Comparison of ENCODE assay signal across 8 cellular contexts in the genomic region with DNA sequence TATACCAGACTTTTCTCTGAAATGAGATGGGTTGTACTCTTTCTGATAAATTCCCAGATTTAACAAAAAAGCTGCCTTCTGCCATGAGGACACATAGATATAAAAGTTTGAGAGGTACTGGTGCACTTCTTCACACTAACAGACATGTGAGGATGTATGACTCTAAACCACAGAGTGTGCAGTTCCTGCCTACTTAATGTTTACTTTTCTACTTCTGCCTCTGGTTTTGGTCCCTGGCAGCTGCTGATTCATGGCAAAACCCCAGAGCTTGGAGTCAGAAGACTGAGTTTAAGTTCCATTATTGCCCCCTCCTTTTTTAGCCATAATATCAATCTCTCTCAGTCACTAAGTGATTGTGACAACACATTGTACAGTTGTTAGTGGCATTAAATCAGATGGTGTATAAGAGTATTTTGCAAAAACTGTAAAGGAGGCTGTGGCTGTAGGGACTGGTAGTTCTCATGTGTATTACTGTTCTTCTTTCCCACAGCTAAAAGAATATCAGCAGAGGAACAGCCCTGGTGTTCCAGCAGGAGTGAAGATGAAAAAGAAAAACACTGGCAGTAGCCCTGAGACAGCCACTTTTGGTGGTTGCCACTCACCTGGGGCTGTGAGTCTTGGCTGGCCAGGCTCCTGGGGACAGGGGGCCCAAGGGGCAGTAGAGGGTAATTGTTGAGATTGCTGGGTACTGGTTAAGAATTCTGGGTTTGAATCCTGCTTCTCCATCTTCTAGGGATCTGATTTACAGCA.
DNase-seq lines count a peak whose midpoint lies in the region; ATAC-seq, FAIRE-seq and TF ChIP-seq lines count a peak whose summit lies in the region.
"Not testable (repeated sequence)": the region's sequence is repeated elsewhere in the genome, so short reads cannot be mapped to it uniquely, and the experiment has no call there.

No MANE protein-coding gene starts in this region.

- not testable (repeated sequence) for TF ChIP-seq CTCF in A549 (IDR thresholded peaks at IDR 0.05); PC-9 (conservative IDR thresholded peaks at IDR 0.05); endodermal cell (conservative IDR thresholded peaks at IDR 0.05); keratinocyte (optimal IDR thresholded peaks at IDR 0.05 in 1 of 3, IDR thresholded peaks at IDR 0.05 in 1 of 3, conservative IDR thresholded peaks at IDR 0.05 in 1 of 3; ENCODE audit: extremely low read depth in 1 of 3, insufficient read depth in 2 of 3, low read length in 3 of 3)

- H3K9me2 ChIP-seq in PC-9 (ENCODE audit: insufficient read depth), result not testable (repeated sequence)

- not testable (repeated sequence) for H3K79me2 ChIP-seq in PC-9 (ENCODE audit: low read depth); keratinocyte (ENCODE audit: control insufficient read depth, insufficient read depth, low read length)

- not testable (repeated sequence) for H3K36me3 Mint-ChIP-seq in endodermal cell (ENCODE audit: low read depth)

- FAIRE-seq in A549 (lab: Jason Lieb, UNC), result not testable (repeated sequence)
- peak; percentile 26 for FAIRE-seq in keratinocyte (lab: Jason Lieb, UNC)

- not testable (repeated sequence) for H3K27ac Mint-ChIP-seq in endodermal cell

- POLR2A ChIA-PET in A549 (lab: Yijun Ruan, JAX) (interaction anchor here (2.3 kb wide), 1 partner anchor 38 kb away, joined by 6 read pairs; no protein-coding TSS in a partner anchor), PC-9 (lab: Charles Lee; ENCODE audit: unreplicated experiment) (interaction anchor here (0.6 kb wide), 2 partner anchors 38 to 1000 kb away, joined by 7 to 8 read pairs; no protein-coding TSS in a partner anchor)

- not testable (repeated sequence) for H3K4me3 ChIP-seq in A549; MG63; PC-9; endodermal cell (ENCODE audit: low read length); keratinocyte (ENCODE audit: control insufficient read depth in 2 of 3, extremely low read depth in 1 of 3, insufficient read depth in 2 of 3, low read depth in 1 of 3, low read length in 3 of 3); rectal smooth muscle tissue (ENCODE audit: low read length)

- not testable (repeated sequence) for H3K9me3 Mint-ChIP-seq in endodermal cell

- dilution Hi-C loops in keratinocyte (cut with MboI; ENCODE audit: extremely low pct_ligation_motif_present, low sequenced_read_pairs), result not testable (repeated sequence)

- not testable (repeated sequence) for H2AFZ ChIP-seq in PC-9; keratinocyte (ENCODE audit: control insufficient read depth, low read length)

- peak in 1 of 2 experiments; percentile 27 for DNase-seq in A549 (ENCODE audit: low read depth in 1 of 2, low spot score in 1 of 2)
- peak; percentile 62 for DNase-seq in ELR (ENCODE audit: low read depth)
- DNase-seq in MG63, result peak; percentile 39
- DNase-seq in PC-9; keratinocyte (ENCODE audit: low read depth, low spot score): not testable (repeated sequence)
- peak; percentile 8 to 14 for DNase-seq in activated T-cell treated with anti-CD3 and anti-CD28 coated beads, Interleukin-2, amount 50 U/mL, for 48 hours
- peak; percentile 35 for DNase-seq in endodermal cell

- not testable (repeated sequence) for H3K9me1 ChIP-seq in keratinocyte (ENCODE audit: control insufficient read depth, extremely low read depth, insufficient read depth, low read length)

- H3K4me1 Mint-ChIP-seq in endodermal cell, result peaks cover 17% of the 10 kb centered on the region

- BruUV-seq in PC-9 (replicated peaks; lab: Mats Ljungman, UMichigan), result not testable (repeated sequence)

- TF ChIP-seq EP300 in A549 (IDR thresholded peaks at IDR 0.05), result not testable (repeated sequence)

- H3K27me3 Mint-ChIP-seq in endodermal cell (ENCODE audit: insufficient read depth), result peaks cover 19% of the 10 kb centered on the region

- not testable (repeated sequence) for H3F3A ChIP-seq in PC-9 (ENCODE audit: insufficient read depth, low read depth)

- H3K27me3 ChIP-seq in MG63; PC-9 (ENCODE audit: insufficient read depth, low read depth); endodermal cell (ENCODE audit: control insufficient read depth, insufficient read depth, low read length, poor library complexity, severe bottlenecking); keratinocyte (ENCODE audit: control insufficient read depth, extremely low read depth, insufficient read depth, low read length); rectal smooth muscle tissue (ENCODE audit: control insufficient read depth, insufficient read depth, low read length): not testable (repeated sequence)

- 0 out of 6 replicates have a peak, but pooled peaks of 1 of the 2 experiments have one; percentile 43 for ATAC-seq in A549

- not testable (repeated sequence) for TF ChIP-seq RAD21 in A549 (conservative IDR thresholded peaks at IDR 0.05 in 1 of 2, IDR thresholded peaks at IDR 0.05 in 1 of 2)

- intact Hi-C loops in PC-9 (cut with micrococcal nuclease; ENCODE audit: unreplicated experiment), result not testable (repeated sequence)

- H4K20me1 ChIP-seq in PC-9 (ENCODE audit: insufficient read depth); keratinocyte (ENCODE audit: control insufficient read depth, extremely low read depth, insufficient read depth, low read length): not testable (repeated sequence)

- TF ChIP-seq POLR2A in A549 (IDR thresholded peaks at IDR 0.05; ENCODE audit: low read length), result not testable (repeated sequence)

- not testable (repeated sequence) for H3K36me3 ChIP-seq in MG63; PC-9 (ENCODE audit: low read depth); endodermal cell (ENCODE audit: control insufficient read depth, insufficient read depth, low read length); keratinocyte (ENCODE audit: control insufficient read depth in 2 of 2, extremely low read depth in 1 of 2, insufficient read depth in 2 of 2, low read length in 2 of 2); rectal smooth muscle tissue (ENCODE audit: control insufficient read depth, insufficient read depth, low read length)

- H3K9ac ChIP-seq in endodermal cell (ENCODE audit: extremely low read depth, low read length, poor library complexity, severe bottlenecking); keratinocyte (ENCODE audit: control insufficient read depth, extremely low read depth, insufficient read depth, low read length); rectal smooth muscle tissue (ENCODE audit: low read length): not testable (repeated sequence)

- H3K4me1 ChIP-seq in A549, result peaks cover 32% of the 10 kb centered on the region
- peaks cover 16% of the 10 kb centered on the region for H3K4me1 ChIP-seq in PC-9 (replicated peaks; ENCODE audit: insufficient read depth)
- not testable (repeated sequence) for H3K4me1 ChIP-seq in endodermal cell (ENCODE audit: control insufficient read depth, insufficient read depth, low read length); keratinocyte (ENCODE audit: control insufficient read depth, extremely low read depth, insufficient read depth, low read length); rectal smooth muscle tissue (ENCODE audit: control insufficient read depth, insufficient read depth, low read length)

- peak overlapping the region; percentile 64 to 87 for H3K27ac ChIP-seq in A549
- H3K27ac ChIP-seq in PC-9; endodermal cell (ENCODE audit: low read depth, low read length); keratinocyte (ENCODE audit: control insufficient read depth, insufficient read depth, low read length): not testable (repeated sequence)
- peak overlapping the region; percentile 60 for H3K27ac ChIP-seq in rectal smooth muscle tissue (ENCODE audit: low read depth, low read length)

- H3K4me2 ChIP-seq in A549 (peak overlapping the region; percentile 55), PC-9 (peak overlapping the region; percentile 31; the same call in 1 of the 2 replicates)
- H3K4me2 ChIP-seq in keratinocyte (ENCODE audit: control insufficient read depth, extremely low read depth, insufficient read depth, low read depth, low read length), result not testable (repeated sequence)

- not testable (repeated sequence) for H3K4me3 Mint-ChIP-seq in endodermal cell

- not testable (repeated sequence) for H3K9me3 ChIP-seq in A549; MG63; PC-9 (ENCODE audit: insufficient read depth, low read depth); endodermal cell (ENCODE audit: control insufficient read depth, low read length); keratinocyte (ENCODE audit: control insufficient read depth, low read depth, low read length)

- CTCF ChIA-PET in A549 (lab: Yijun Ruan, JAX), result interaction anchor here (1.4 to 3.1 kb wide), 6 partner anchors 9 to 146 kb away, joined by 3 to 26 read pairs (median 6); no protein-coding TSS in a partner anchor
- CTCF ChIA-PET in PC-9 (lab: Charles Lee), result not testable (repeated sequence)

TF ChIP-seq in A549, 52 proteins besides CTCF, POLR2A, EP300 and RAD21:
- TF ChIP-seq, protein P1, sequence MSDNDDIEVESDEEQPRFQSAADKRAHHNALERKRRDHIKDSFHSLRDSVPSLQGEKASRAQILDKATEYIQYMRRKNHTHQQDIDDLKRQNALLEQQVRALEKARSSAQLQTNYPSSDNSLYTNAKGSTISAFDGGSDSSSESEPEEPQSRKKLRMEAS (IDR thresholded peaks at IDR 0.05), result peak; percentile 25; the same call in 1 of the 2 replicates
